ENCODE assay signal across 1 cellular context in genomic region chr20:62483613-62484468, GRCh38.
TF ChIP-seq lines count a peak whose summit lies in the region.

No MANE protein-coding gene starts in this region.

TF ChIP-seq in K562, 482 proteins besides CTCF, POLR2A, EP300 and RAD21 (continued from another document):
- TF ChIP-seq, protein P1, sequence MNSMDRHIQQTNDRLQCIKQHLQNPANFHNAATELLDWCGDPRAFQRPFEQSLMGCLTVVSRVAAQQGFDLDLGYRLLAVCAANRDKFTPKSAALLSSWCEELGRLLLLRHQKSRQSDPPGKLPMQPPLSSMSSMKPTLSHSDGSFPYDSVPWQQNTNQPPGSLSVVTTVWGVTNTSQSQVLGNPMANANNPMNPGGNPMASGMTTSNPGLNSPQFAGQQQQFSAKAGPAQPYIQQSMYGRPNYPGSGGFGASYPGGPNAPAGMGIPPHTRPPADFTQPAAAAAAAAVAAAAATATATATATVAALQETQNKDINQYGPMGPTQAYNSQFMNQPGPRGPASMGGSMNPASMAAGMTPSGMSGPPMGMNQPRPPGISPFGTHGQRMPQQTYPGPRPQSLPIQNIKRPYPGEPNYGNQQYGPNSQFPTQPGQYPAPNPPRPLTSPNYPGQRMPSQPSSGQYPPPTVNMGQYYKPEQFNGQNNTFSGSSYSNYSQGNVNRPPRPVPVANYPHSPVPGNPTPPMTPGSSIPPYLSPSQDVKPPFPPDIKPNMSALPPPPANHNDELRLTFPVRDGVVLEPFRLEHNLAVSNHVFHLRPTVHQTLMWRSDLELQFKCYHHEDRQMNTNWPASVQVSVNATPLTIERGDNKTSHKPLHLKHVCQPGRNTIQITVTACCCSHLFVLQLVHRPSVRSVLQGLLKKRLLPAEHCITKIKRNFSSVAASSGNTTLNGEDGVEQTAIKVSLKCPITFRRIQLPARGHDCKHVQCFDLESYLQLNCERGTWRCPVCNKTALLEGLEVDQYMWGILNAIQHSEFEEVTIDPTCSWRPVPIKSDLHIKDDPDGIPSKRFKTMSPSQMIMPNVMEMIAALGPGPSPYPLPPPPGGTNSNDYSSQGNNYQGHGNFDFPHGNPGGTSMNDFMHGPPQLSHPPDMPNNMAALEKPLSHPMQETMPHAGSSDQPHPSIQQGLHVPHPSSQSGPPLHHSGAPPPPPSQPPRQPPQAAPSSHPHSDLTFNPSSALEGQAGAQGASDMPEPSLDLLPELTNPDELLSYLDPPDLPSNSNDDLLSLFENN (IDR thresholded peaks at IDR 0.05; ENCODE audit: low read depth in 2 of 2, low read length in 2 of 2) = no peak
- no peak for TF ChIP-seq FOXJ2 (tag; IDR thresholded peaks at IDR 0.05)
- no peak for TF ChIP-seq SRSF3 (IDR thresholded peaks at IDR 0.05; ENCODE audit: insufficient read depth, low read length)
- TF ChIP-seq ZNF507 (tag; conservative IDR thresholded peaks at IDR 0.05) = no peak
- no peak for TF ChIP-seq ZSCAN29 (IDR thresholded peaks at IDR 0.05)
- TF ChIP-seq NFIX (CRISPR knock-in tag; IDR thresholded peaks at IDR 0.05; ENCODE audit: low read depth) = no peak
- 0 out of 2 replicates have a peak, but pooled peaks have one; percentile 12 for TF ChIP-seq USF1 (CRISPR knock-in tag; IDR thresholded peaks at IDR 0.05)
- TF ChIP-seq, protein P2, sequence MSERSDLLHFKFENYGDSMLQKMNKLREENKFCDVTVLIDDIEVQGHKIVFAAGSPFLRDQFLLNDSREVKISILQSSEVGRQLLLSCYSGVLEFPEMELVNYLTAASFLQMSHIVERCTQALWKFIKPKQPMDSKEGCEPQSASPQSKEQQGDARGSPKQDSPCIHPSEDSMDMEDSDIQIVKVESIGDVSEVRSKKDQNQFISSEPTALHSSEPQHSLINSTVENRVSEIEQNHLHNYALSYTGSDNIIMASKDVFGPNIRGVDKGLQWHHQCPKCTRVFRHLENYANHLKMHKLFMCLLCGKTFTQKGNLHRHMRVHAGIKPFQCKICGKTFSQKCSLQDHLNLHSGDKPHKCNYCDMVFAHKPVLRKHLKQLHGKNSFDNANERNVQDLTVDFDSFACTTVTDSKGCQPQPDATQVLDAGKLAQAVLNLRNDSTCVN (CRISPR knock-in tag; IDR thresholded peaks at IDR 0.05) = no peak
- TF ChIP-seq SNIP1 (IDR thresholded peaks at IDR 0.05; ENCODE audit: low read depth) = no peak
